In the genomic region with DNA sequence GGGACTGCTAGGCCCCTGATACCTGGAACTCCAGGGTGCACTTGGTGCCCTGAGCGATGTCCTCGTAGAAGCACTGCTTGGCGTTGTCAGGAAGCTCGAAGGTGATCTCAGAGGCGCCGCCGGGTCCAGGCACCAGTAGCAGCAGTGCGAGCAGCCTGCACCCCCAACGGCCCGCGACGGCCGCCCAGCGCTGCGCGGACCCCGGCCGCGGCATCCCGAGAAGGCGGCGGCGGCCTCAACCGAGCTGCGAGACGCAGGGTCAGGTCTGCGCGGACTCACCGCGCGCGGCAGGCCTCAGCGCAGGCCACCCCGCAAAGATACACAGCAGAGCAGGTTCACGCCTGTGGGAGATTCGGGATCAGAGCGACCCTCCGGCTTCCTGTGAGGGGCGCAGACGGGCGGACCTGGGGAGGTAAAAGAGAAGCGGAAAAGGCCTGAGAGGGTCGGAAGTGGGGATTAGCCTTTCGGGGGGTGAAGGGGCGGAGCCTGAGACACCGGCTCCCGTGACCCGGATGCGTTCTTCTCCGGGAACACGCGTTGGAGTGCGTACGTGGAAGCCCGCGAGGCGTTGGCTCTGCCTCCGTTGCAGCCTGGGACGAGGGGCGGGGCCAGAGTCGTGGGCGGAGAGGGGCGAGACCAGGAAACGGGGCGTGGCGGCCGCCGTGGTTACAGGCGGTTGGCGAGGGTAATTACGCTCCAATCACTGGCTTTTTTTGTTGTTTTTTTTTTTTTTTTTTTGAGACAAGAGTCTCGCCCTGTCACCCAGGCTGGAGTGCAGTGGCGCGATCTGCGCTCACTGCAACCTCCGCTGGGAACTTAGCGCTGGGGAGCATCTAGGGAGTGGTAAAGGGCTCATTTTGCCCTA, we compare ENCODE assay signal across 8 cellular contexts. TPM values are rescaled to one million over a fixed set of nuclear protein-coding genes. Genes with fewer than 3 reads are reported as not detected.
DNase-seq lines count a peak whose midpoint lies in the region; ATAC-seq and TF ChIP-seq lines count a peak whose summit lies in the region.

TMED7 (minus strand) TSS at position 458 of the 865 bp plus-strand sequence; CDS start at position 214, 244 bp downstream.

- ATAC-seq in GM19397 (IDR thresholded peaks at IDR 0.05; ENCODE audit: unreplicated experiment) (peak; percentile 94), HG03571 (IDR thresholded peaks at IDR 0.05; ENCODE audit: unreplicated experiment) (peak; percentile 92)

- no peaks in the 10 kb centered on the region for H3K9me3 ChIP-seq in liver (ENCODE audit: control insufficient read depth in 4 of 4, low read length in 3 of 4)

- no peak within 1 kb of the TSS for H3K4me3 Mint-ChIP-seq in CD14-positive monocyte

- intact Hi-C loops in CD14-positive monocyte (cut with micrococcal nuclease) (loop anchor here (2.0 to 10.0 kb wide), 5 partner anchors 15 to 461 kb away; partner anchors contain the start of genes AP3S1 (in 2 of the 2), ATG12 (in 2 of the 2), COMMD10 (in 2 of the 2) and FEM1C (in 1 of the 2)), dorsolateral prefrontal cortex (cut with DNase I) (loop anchor here (2.0 to 5.0 kb wide), 5 partner anchors 21 to 446 kb away; partner anchors contain the start of genes AP3S1 (in 1 of the 2), ATG12 (in 1 of the 2), CDO1 (in 1 of the 2) and FEM1C (in 1 of the 2))

- no peaks in the 10 kb centered on the region for H3K9me3 Mint-ChIP-seq in CD14-positive monocyte

- H3K27ac ChIP-seq in dorsolateral prefrontal cortex, result peak within 1 kb of the TSS; percentile 66 to 96 (median 91)
- H3K27ac ChIP-seq in liver (ENCODE audit: low read depth in 1 of 2, low read length in 2 of 2), result peak within 1 kb of the TSS; percentile 96

- peaks cover 6 to 14% of the 10 kb centered on the region in 2 donors for H3K36me3 Mint-ChIP-seq in CD14-positive monocyte

- H3K4me3 ChIP-seq in dorsolateral prefrontal cortex (peak within 1 kb of the TSS; percentile 58 to 99 (median 89)), liver (ENCODE audit: low read depth in 1 of 3, low read length in 3 of 3) (peak within 1 kb of the TSS; percentile 70 to 94 (median 72))

- H3K4me1 ChIP-seq in liver (ENCODE audit: control insufficient read depth in 4 of 4, insufficient read depth in 4 of 4, low read length in 3 of 4), result peaks cover 15 to 33% (median 24%) of the 10 kb centered on the region in 4 donors

- peaks cover 20% of the 10 kb centered on the region for H3K4me1 Mint-ChIP-seq in CD14-positive monocyte

- H3K27me3 Mint-ChIP-seq in CD14-positive monocyte (ENCODE audit: low read depth in 3 of 3), result no peaks in the 10 kb centered on the region

- no peaks in the 10 kb centered on the region for H3K36me3 ChIP-seq in liver (ENCODE audit: control insufficient read depth in 4 of 4, insufficient read depth in 3 of 4, low read depth in 1 of 4, low read length in 3 of 4)

- DNase-seq in CD14-positive monocyte (ENCODE audit: low spot score) (peak; percentile 100), NCI-H82 (lab: John Stamatoyannopoulos, UW) (peak; percentile 98), dorsolateral prefrontal cortex (peak; percentile 98 to 100 (median 99))
- DNase-seq in activated CD4-positive, alpha-beta T cell treated with anti-CD3 and anti-CD28 coated beads, Interleukin-2, amount 50 U/mL, for 48 hours, result peak; percentile 100
- peak; percentile 100 for DNase-seq in stimulated activated CD4-positive, alpha-beta T cell treated with anti-CD3 and anti-CD28 coated beads, Interleukin-4, amount 100 ng/mL, for 24 hours

- under 1% methylated on average over 77 of the region's 77 CpGs for WGBS in liver

- peak; percentile 47 to 56 for TF ChIP-seq RAD21 in liver (IDR thresholded peaks at IDR 0.05)

- peak within 1 kb of the TSS; percentile 96 to 99 for H3K9ac ChIP-seq in liver (ENCODE audit: low read depth in 1 of 2, low read length in 2 of 2)

- H3K27ac Mint-ChIP-seq in CD14-positive monocyte, result peak within 1 kb of the TSS in 6 of 7 donors; percentile 96 to 99 (median 98)

- no peak for TF ChIP-seq CTCF in CD14-positive monocyte (IDR thresholded peaks at IDR 0.05)
- peak in 39 of 56 donors; percentile 8 to 59 (median 33) for TF ChIP-seq CTCF in dorsolateral prefrontal cortex (IDR thresholded peaks at IDR 0.05 in 54 of 56, conservative IDR thresholded peaks at IDR 0.05 in 2 of 56; ENCODE audit: low read depth in 1 of 56, partially characterized antibody in 56 of 56)
- TF ChIP-seq CTCF in liver (IDR thresholded peaks at IDR 0.05; ENCODE audit: low read depth, low read length, missing input control), result peak; percentile 20

- H3K27me3 ChIP-seq in dorsolateral prefrontal cortex (no peaks in the 10 kb centered on the region), liver (ENCODE audit: control insufficient read depth in 4 of 4, insufficient read depth in 4 of 4, low read length in 3 of 4) (no peaks in the 10 kb centered on the region)

TF ChIP-seq in liver, 16 proteins besides CTCF, POLR2A, EP300 and RAD21:
- TF ChIP-seq, protein P1, sequence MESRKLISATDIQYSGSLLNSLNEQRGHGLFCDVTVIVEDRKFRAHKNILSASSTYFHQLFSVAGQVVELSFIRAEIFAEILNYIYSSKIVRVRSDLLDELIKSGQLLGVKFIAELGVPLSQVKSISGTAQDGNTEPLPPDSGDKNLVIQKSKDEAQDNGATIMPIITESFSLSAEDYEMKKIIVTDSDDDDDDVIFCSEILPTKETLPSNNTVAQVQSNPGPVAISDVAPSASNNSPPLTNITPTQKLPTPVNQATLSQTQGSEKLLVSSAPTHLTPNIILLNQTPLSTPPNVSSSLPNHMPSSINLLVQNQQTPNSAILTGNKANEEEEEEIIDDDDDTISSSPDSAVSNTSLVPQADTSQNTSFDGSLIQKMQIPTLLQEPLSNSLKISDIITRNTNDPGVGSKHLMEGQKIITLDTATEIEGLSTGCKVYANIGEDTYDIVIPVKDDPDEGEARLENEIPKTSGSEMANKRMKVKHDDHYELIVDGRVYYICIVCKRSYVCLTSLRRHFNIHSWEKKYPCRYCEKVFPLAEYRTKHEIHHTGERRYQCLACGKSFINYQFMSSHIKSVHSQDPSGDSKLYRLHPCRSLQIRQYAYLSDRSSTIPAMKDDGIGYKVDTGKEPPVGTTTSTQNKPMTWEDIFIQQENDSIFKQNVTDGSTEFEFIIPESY (IDR thresholded peaks at IDR 0.05), result peak; percentile 92
- peak; percentile 64 for TF ChIP-seq FOXA1 (IDR thresholded peaks at IDR 0.05)
- TF ChIP-seq YY1 (IDR thresholded peaks at IDR 0.05), result peak; percentile 95
- TF ChIP-seq NR2F2 (IDR thresholded peaks at IDR 0.05), result peak; percentile 60
- TF ChIP-seq GABPA (IDR thresholded peaks at IDR 0.05 in 1 of 2, conservative IDR thresholded peaks at IDR 0.05 in 1 of 2), result peak; percentile 62 to 94
- peak; percentile 88 for TF ChIP-seq MAX (IDR thresholded peaks at IDR 0.05)
- peak; percentile 88 for TF ChIP-seq SP1 (IDR thresholded peaks at IDR 0.05)
- peak; percentile 86 for TF ChIP-seq TAF1 (conservative IDR thresholded peaks at IDR 0.05)
- TF ChIP-seq RXRA (IDR thresholded peaks at IDR 0.05), result peak; percentile 55 to 64
- no peak for TF ChIP-seq FOXA2 (IDR thresholded peaks at IDR 0.05)
- TF ChIP-seq JUND (IDR thresholded peaks at IDR 0.05), result peak in 1 of 2 donors; percentile 37
- peak; percentile 81 for TF ChIP-seq REST (IDR thresholded peaks at IDR 0.05)
- TF ChIP-seq ATF3 (IDR thresholded peaks at IDR 0.05), result peak; percentile 12
- no peak for TF ChIP-seq HNF4G (IDR thresholded peaks at IDR 0.05)
- TF ChIP-seq HNF4A (conservative IDR thresholded peaks at IDR 0.05), result peak; percentile 34 to 37
- peak; percentile 97 to 99 for TF ChIP-seq EGR1 (IDR thresholded peaks at IDR 0.05; ENCODE audit: low read depth in 2 of 2)
TF ChIP-seq in liver: peak in this region for 14.

RNA-seq across cellular contexts. Expression of gene TMED7, which starts in this region (rescaled TPM):
- polyA plus RNA-seq in CD14-positive monocyte, result 10 to 100 TPM; 65.1 to 70.1 TPM
- total RNA-seq in dorsolateral prefrontal cortex, result 100 to 1,000 TPM in 2 of 120 experiments, 10 to 100 TPM in 118; 48.1 to 112 (median 68.4) TPM
- total RNA-seq in liver, result 100 to 1,000 TPM in 1 of 2 donors, 10 to 100 TPM in 1; 77.0 to 140 TPM
- 10 to 100 TPM; 43.4 to 54.5 TPM for polyA plus RNA-seq in liver

Comparison
In these comparisons a context has a peak if more than half of its experiments do, and no peak if none do; other contexts are left out.
1. Peak in every context shown above with its lines: DNase-seq, ATAC-seq, H3K4me3 ChIP-seq and H3K27ac ChIP-seq.